Comparison of ENCODE assay signal across 22 cellular contexts in the genomic region with DNA sequence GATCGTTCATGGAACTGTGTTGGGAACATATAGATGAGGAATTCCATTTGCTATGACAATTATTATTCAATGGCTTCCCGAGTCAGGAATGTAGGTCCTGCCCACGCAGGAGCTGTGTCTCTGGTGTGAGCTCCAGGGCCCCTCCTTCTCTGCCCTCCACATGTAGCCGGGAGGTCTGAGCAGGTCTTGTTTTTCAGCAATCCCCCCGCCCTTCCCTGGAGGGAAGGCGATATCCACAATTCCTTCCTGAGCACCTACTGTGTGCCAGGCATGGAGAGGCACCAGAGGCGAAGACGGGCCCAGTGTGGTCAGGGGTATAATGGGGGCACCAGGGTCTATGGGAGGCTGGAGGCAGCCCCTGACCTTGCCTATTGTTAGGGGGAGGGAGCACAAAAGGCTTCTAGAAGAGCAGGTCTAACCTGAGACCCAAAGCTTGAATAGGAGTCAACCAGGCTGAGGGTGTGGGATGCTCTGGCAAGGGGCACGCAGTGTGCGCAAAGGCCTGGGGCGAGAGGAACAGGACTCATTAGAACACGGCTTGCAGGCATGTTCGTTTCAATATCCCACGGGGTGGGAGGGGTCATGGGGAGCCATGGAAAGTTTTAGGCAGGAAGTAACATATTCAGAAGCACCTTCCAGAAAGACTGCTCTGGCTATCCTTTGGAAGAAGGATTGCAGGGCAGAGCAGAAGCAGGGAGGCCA.
DNase-seq lines count a peak whose midpoint lies in the region; ATAC-seq and TF ChIP-seq lines count a peak whose summit lies in the region.
"Had no signal": no experiment of that assay in that cellular context is flagged by ENCODE, and none has a peak within 500 bp of the region (broad histone marks: within the 10 kb centered on the region; RNA-seq: fewer than 3 reads in every experiment).

No MANE protein-coding gene starts in this region.

- peak overlapping the region; percentile 45 to 75 for H3K18ac ChIP-seq in mesenchymal stem cell (ENCODE audit: low read depth in 1 of 2, low read length in 2 of 2)

- H3K9me3 Mint-ChIP-seq in stimulated activated effector memory CD8-positive, alpha-beta T cell treated with anti-CD3 and anti-CD28 coated beads, Interleukin-12 subunit alpha, Interleukin-12 subunit beta, amount 100 ng/mL, for 72 hours: no peaks in the 10 kb centered on the region
- H3K9me3 Mint-ChIP-seq: activated naive CD4-positive, alpha-beta T cell treated with anti-CD3 and anti-CD28 coated beads, Interleukin-2, amount 50 U/mL, for 72 hours; CD8-positive, alpha-beta T cell; endodermal cell had no signal

- H3K4me3 Mint-ChIP-seq in stimulated activated effector memory CD8-positive, alpha-beta T cell treated with anti-CD3 and anti-CD28 coated beads, Interleukin-12 subunit alpha, Interleukin-12 subunit beta, amount 100 ng/mL, for 72 hours: no peak overlapping the region
- H3K4me3 Mint-ChIP-seq: CD8-positive, alpha-beta T cell; endodermal cell; H9 had no signal

- CTCF ChIA-PET in RWPE1 (lab: Yijun Ruan, JAX): interaction anchor here (1.1 kb wide), 1 partner anchor 14 kb away, joined by 4 read pairs; no protein-coding TSS in a partner anchor

- H3K9ac ChIP-seq in mesenchymal stem cell (ENCODE audit: low read length): no peak overlapping the region

- H3K14ac ChIP-seq in mesenchymal stem cell (ENCODE audit: low read length in 2 of 2): peak overlapping the region in 1 of 2 experiments; percentile 71

- H4K91ac ChIP-seq in mesenchymal stem cell (ENCODE audit: low read length): peak overlapping the region; percentile 67

- H4K8ac ChIP-seq in mesenchymal stem cell (ENCODE audit: low read length): peak overlapping the region; percentile 56

- peak overlapping the region; percentile 20 for H3K27ac Mint-ChIP-seq in stimulated activated effector memory CD8-positive, alpha-beta T cell treated with anti-CD3 and anti-CD28 coated beads, Interleukin-12 subunit alpha, Interleukin-12 subunit beta, amount 100 ng/mL, for 72 hours
- H3K27ac Mint-ChIP-seq: CD8-positive, alpha-beta T cell; H9 had no signal

- peak overlapping the region; percentile 67 for H2AK5ac ChIP-seq in mesenchymal stem cell (ENCODE audit: low read length, severe bottlenecking)

- H3K27ac ChIP-seq in RWPE1 (peak overlapping the region; percentile 22; the same call in 1 of the 2 replicates), mesenchymal stem cell (ENCODE audit: low read length, poor library complexity, severe bottlenecking) (no peak overlapping the region)

- H3K36me3 Mint-ChIP-seq in stimulated activated effector memory CD8-positive, alpha-beta T cell treated with anti-CD3 and anti-CD28 coated beads, Interleukin-12 subunit alpha, Interleukin-12 subunit beta, amount 100 ng/mL, for 72 hours: peaks cover 17% of the 10 kb centered on the region
- H3K36me3 Mint-ChIP-seq: activated naive CD4-positive, alpha-beta T cell treated with anti-CD3 and anti-CD28 coated beads, Interleukin-2, amount 50 U/mL, for 72 hours; CD8-positive, alpha-beta T cell had no signal

- WGBS in mesenchymal stem cell: 79% methylated on average over 14 of the region's 14 CpGs

- H2BK120ac ChIP-seq in mesenchymal stem cell (ENCODE audit: low read depth, low read length): peak overlapping the region; percentile 84

- no peak for ATAC-seq in stimulated activated effector memory CD8-positive, alpha-beta T cell treated with anti-CD3 and anti-CD28 coated beads, Interleukin-12 subunit alpha, Interleukin-12 subunit beta, amount 100 ng/mL, for 72 hours
- ATAC-seq: CD8-positive, alpha-beta T cell; GM12878; left ventricle myocardium superior had no signal

- no peak overlapping the region for H2AFZ ChIP-seq in mesenchymal stem cell (ENCODE audit: low read depth, low read length)

- no peaks in the 10 kb centered on the region for H3K9me3 ChIP-seq in mesenchymal stem cell (ENCODE audit: control insufficient read depth, low read length)
- H3K9me3 ChIP-seq: MG63 had no signal

- H3K27me3 ChIP-seq in mesenchymal stem cell (ENCODE audit: control insufficient read depth in 1 of 2, insufficient read depth in 1 of 2, low read length in 2 of 2): no peaks in the 10 kb centered on the region
- H3K27me3 ChIP-seq: MG63 had no signal

- peak; percentile 27 for DNase-seq in EH (ENCODE audit: low read depth)
- DNase-seq in RWPE1 (ENCODE audit: low spot score): no peak
- DNase-seq in mesenchymal stem cell: no peak
- no peak for DNase-seq in stimulated activated effector memory CD8-positive, alpha-beta T cell treated with anti-CD3 and anti-CD28 coated beads, Interleukin-12 subunit alpha, Interleukin-12 subunit beta, amount 100 ng/mL, for 72 hours (ENCODE audit: low spot score in 2 of 2)
- no peak for DNase-seq in NCI-H2081 (lab: John Stamatoyannopoulos, UW)
- DNase-seq in NCI-H345 treated with DMSO at 0.1 percent for 48 hours (lab: John Stamatoyannopoulos, UW; ENCODE audit: unreplicated experiment): no peak
- DNase-seq in dedifferentiated amniotic fluid mesenchymal stem cell (ENCODE audit: extremely low spot score): no peak
- no peak for DNase-seq in NAMALWA (ENCODE audit: low spot score)
- DNase-seq: activated CD8-positive, alpha-beta memory T cell treated with anti-CD3 and anti-CD28 coated beads for 24 hours; activated T-cell treated with anti-CD3 and anti-CD28 coated beads, Interleukin-2, amount 50 U/mL, for 48 hours; CD8-positive, alpha-beta T cell; endodermal cell; H9; head of caudate nucleus; NCI-H1436 treated with DMSO at 0.1 percent for 48 hours; NCI-H2171 treated with DMSO at 0.1 percent for 48 hours; retina; stimulated activated CD8-positive, alpha-beta memory T cell treated with anti-CD3 and anti-CD28 coated beads, Interleukin-4, amount 100 ng/mL, for 48 hours had no signal

- POLR2A ChIA-PET in RWPE1 (lab: Yijun Ruan, JAX; ENCODE audit: low non-redundant PET): no interaction called here

- no peak overlapping the region for H3K4me2 ChIP-seq in mesenchymal stem cell (ENCODE audit: low read length, poor library complexity, severe bottlenecking)

- no peak overlapping the region for H2BK15ac ChIP-seq in mesenchymal stem cell (ENCODE audit: low read depth, poor library complexity, severe bottlenecking)

- no peaks in the 10 kb centered on the region for H3K79me1 ChIP-seq in mesenchymal stem cell (replicated peaks; ENCODE audit: low read length, poor library complexity, severe bottlenecking)

- H2BK5ac ChIP-seq in mesenchymal stem cell (ENCODE audit: low read depth, low read length, poor library complexity, severe bottlenecking): no peak overlapping the region

- no peak overlapping the region for H3K4me3 ChIP-seq in mesenchymal stem cell (ENCODE audit: insufficient read depth in 1 of 2, low read depth in 1 of 2, low read length in 2 of 2)
- H3K4me3 ChIP-seq: GM12878, MG63 had no signal

- H3K4ac ChIP-seq in mesenchymal stem cell (ENCODE audit: low read depth in 1 of 2, low read length in 2 of 2): peak overlapping the region; percentile 40 to 88

- no peak for TF ChIP-seq CTCF in RWPE1 (conservative IDR thresholded peaks at IDR 0.05; ENCODE audit: low read depth)

- no peaks in the 10 kb centered on the region for H3K36me3 ChIP-seq in mesenchymal stem cell (ENCODE audit: control insufficient read depth in 1 of 2, insufficient read depth in 2 of 2, low read depth in 1 of 2, low read length in 2 of 2)
- H3K36me3 ChIP-seq: MG63 had no signal

- peaks cover 38% of the 10 kb centered on the region for H3K4me1 Mint-ChIP-seq in stimulated activated effector memory CD8-positive, alpha-beta T cell treated with anti-CD3 and anti-CD28 coated beads, Interleukin-12 subunit alpha, Interleukin-12 subunit beta, amount 100 ng/mL, for 72 hours

- peak overlapping the region; percentile 65 to 91 for H2BK12ac ChIP-seq in mesenchymal stem cell (ENCODE audit: low read length in 2 of 2)

- H3K23ac ChIP-seq in mesenchymal stem cell (ENCODE audit: low read length in 2 of 2): peak overlapping the region in 1 of 2 experiments; percentile 11

- peaks cover 47% of the 10 kb centered on the region for H3K4me1 ChIP-seq in mesenchymal stem cell (ENCODE audit: control insufficient read depth, insufficient read depth, low read depth, low read length)
